ENCODE assay signal across 8 cellular contexts in genomic region chr19:43826787-43827754, GRCh38. TPM values are rescaled to one million over a fixed set of nuclear protein-coding genes. Genes with fewer than 3 reads are reported as not detected.
DNase-seq lines count a peak whose midpoint lies in the region; ATAC-seq, FAIRE-seq and TF ChIP-seq lines count a peak whose summit lies in the region.

Gene ZNF283, plus strand, starts transcription at chr19:43827321. Its CDS starts 6,184 bp downstream, at chr19:43833505.

- peak within 1 kb of the TSS; percentile 61 for H3K4me3 ChIP-seq in astrocyte of the cerebellum (ENCODE audit: low read depth, low read length)

- peak; percentile 88 for ATAC-seq in HG02588 (IDR thresholded peaks at IDR 0.05; ENCODE audit: unreplicated experiment)

- no peak for TF ChIP-seq CTCF in astrocyte of the cerebellum (IDR thresholded peaks at IDR 0.05; ENCODE audit: low read depth, low read length, missing control alignments)

- no peak for FAIRE-seq in urothelium cell line (lab: Jason Lieb, UNC)

- DNase-seq in G401 (ENCODE audit: low spot score) (peak; percentile 98), NCI-H1694 (lab: John Stamatoyannopoulos, UW) (peak; percentile 65), T-helper 2 cell (peak; percentile 50 to 84 (median 70)), astrocyte of the cerebellum (ENCODE audit: low read depth) (peak; percentile 74), hepatic stellate cell (ENCODE audit: low spot score) (peak; percentile 84), pulmonary artery endothelial cell (ENCODE audit: low read depth, low spot score) (peak; percentile 44), urothelium cell line (ENCODE audit: low spot score) (peak; percentile 94)

- in situ Hi-C loops in G401 (cut with HindIII; ENCODE audit: low sequenced_read_pairs): no loop called here
- in situ Hi-C loops in astrocyte of the cerebellum (cut with HindIII; ENCODE audit: low sequenced_read_pairs): no loop called here

RNA-seq across cellular contexts. Expression of gene ZNF283, which starts in this region (rescaled TPM):
- total RNA-seq in G401 (2014; rRNA removed; shearing (Covaris generic)): 3.8 and 13.4 TPM in 2 replicates
- total RNA-seq in pulmonary artery endothelial cell: 7.9 and 13.0 TPM in 2 replicates

Comparison
In these comparisons a context has a peak if more than half of its experiments do, and no peak if none do; other contexts are left out.
1. Peak in every context shown above with its lines: DNase-seq, ATAC-seq and H3K4me3 ChIP-seq.
2. DNase-seq: peak in every context shown above with its lines; median percentile 98 in G401; 94 in urothelium cell line; 84 in hepatic stellate cell; 74 in astrocyte of the cerebellum; 70 in T-helper 2 cell; 65 in NCI-H1694; 44 in pulmonary artery endothelial cell.